In genomic region chr7:132464740-132465139, GRCh38 we compare ENCODE assay signal across 13 cellular contexts.
DNase-seq lines count a peak whose midpoint lies in the region; TF ChIP-seq lines count a peak whose summit lies in the region.
"Had no signal": no experiment of that assay in that cellular context is flagged by ENCODE, and none has a peak within 500 bp of the region (broad histone marks: within the 10 kb centered on the region; RNA-seq: fewer than 3 reads in every experiment).

No MANE protein-coding gene starts in this region.

- in situ Hi-C loops in brain microvascular endothelial cell (cut with HindIII; ENCODE audit: low pct_ligation_motif_present, low sequenced_read_pairs): no loop called here

- no peak for TF ChIP-seq POLR2A in vagina (IDR thresholded peaks at IDR 0.05)

- H3K4me1 ChIP-seq in vagina: no peaks in the 10 kb centered on the region

- H3K27me3 Mint-ChIP-seq in progenitor cell of endocrine pancreas: peaks cover 9% of the 10 kb centered on the region

- H3K36me3 Mint-ChIP-seq in progenitor cell of endocrine pancreas (ENCODE audit: insufficient read depth): no peaks in the 10 kb centered on the region

- intact Hi-C loops in vagina (cut with DNase I): no loop called here

- peak; percentile 60 for DNase-seq in AG08396 (ENCODE audit: low spot score)
- peak; percentile 6 for DNase-seq in NCI-H2029 treated with DMSO at 0.1 percent for 48 hours (lab: John Stamatoyannopoulos, UW)
- DNase-seq in dermis blood vessel endothelial cell: peak; percentile 94
- peak; percentile 14 for DNase-seq in iris pigment epithelial cell (ENCODE audit: low read depth)
- DNase-seq in NCI-H2171 (lab: John Stamatoyannopoulos, UW): no peak
- no peak for DNase-seq in progenitor cell of endocrine pancreas (ENCODE audit: low spot score, unreplicated experiment)
- no peak for DNase-seq in vagina (ENCODE audit: extremely low spot score in 2 of 2)
- DNase-seq in brain microvascular endothelial cell: no peak
- DNase-seq: activated CD4-positive, alpha-beta T cell treated with anti-CD3 and anti-CD28 coated beads for 4 hours; activated T-cell treated with anti-CD3 and anti-CD28 coated beads, Interleukin-2, amount 50 U/mL, for 48 hours; amygdala; NCI-H2107; T-helper 17 cell had no signal

- H3K4me3 ChIP-seq in vagina (no peak overlapping the region), brain microvascular endothelial cell (ENCODE audit: low read depth, low read length) (no peak overlapping the region)

- H3K9me3 ChIP-seq in vagina: no peaks in the 10 kb centered on the region

- no peaks in the 10 kb centered on the region for H3K36me3 ChIP-seq in vagina
- no peaks in the 10 kb centered on the region for H3K36me3 ChIP-seq in brain microvascular endothelial cell (replicated peaks)

- no peaks in the 10 kb centered on the region for H3K4me1 Mint-ChIP-seq in progenitor cell of endocrine pancreas (ENCODE audit: low read depth)

- H3K9me3 Mint-ChIP-seq in progenitor cell of endocrine pancreas (ENCODE audit: low read depth): no peaks in the 10 kb centered on the region

- no peak overlapping the region for H3K27ac Mint-ChIP-seq in progenitor cell of endocrine pancreas
- H3K27ac Mint-ChIP-seq: T-helper 17 cell had no signal

- no peaks in the 10 kb centered on the region for H3K27me3 ChIP-seq in vagina
- no peaks in the 10 kb centered on the region for H3K27me3 ChIP-seq in brain microvascular endothelial cell (replicated peaks)

- no peak overlapping the region for H3K4me3 Mint-ChIP-seq in progenitor cell of endocrine pancreas (ENCODE audit: low read depth)
- H3K4me3 Mint-ChIP-seq: T-helper 17 cell had no signal

- H3K27ac ChIP-seq in vagina (no peak overlapping the region), brain microvascular endothelial cell (no peak overlapping the region)

- TF ChIP-seq CTCF in progenitor cell of endocrine pancreas (IDR thresholded peaks at IDR 0.05; ENCODE audit: unreplicated experiment) (no peak), vagina (IDR thresholded peaks at IDR 0.05) (no peak), brain microvascular endothelial cell (IDR thresholded peaks at IDR 0.05; ENCODE audit: low read depth, low read length, missing control alignments) (no peak)

Comparison
In these comparisons a context has a peak if more than half of its experiments do, and no peak if none do; other contexts are left out.
1. DNase-seq: peak in AG08396 (single experiment), NCI-H2029 treated with DMSO at 0.1 percent for 48 hours (single experiment), dermis blood vessel endothelial cell (single experiment) and iris pigment epithelial cell (single experiment); none in NCI-H2171 (single experiment), progenitor cell of endocrine pancreas (single experiment), vagina (0 of 2) and brain microvascular endothelial cell (single experiment).